In the genomic region with DNA sequence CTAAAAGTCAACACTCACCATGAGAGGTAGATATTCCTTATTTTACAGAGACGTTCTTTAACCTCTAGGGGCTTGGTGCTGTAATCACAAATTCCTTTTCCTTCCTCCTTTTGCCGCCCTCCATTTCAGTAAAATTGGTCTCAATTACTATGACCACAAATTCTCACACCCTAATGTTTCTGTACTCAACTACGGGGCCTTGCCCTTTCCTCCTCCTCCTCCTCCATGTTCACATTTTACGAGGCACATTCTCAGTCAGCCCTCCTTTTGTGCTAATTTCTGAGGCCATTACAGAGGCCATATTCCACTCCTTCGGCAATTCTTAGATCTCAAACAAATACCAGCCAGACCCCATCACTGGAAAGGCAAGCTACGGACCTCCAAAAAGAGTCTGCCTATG, we compare ENCODE assay signal across 14 cellular contexts.
A peak's percentile ranks its signal among the peaks of the same experiment; 100 is the strongest.
DNase-seq lines count a peak whose midpoint lies in the region; ATAC-seq and TF ChIP-seq lines count a peak whose summit lies in the region.
"Had no signal": no experiment of that assay in that cellular context is flagged by ENCODE, and none has a peak within 500 bp of the region (broad histone marks: within the 10 kb centered on the region; RNA-seq: fewer than 3 reads in every experiment).

No MANE protein-coding gene starts in this region.

- peaks cover 65% of the 10 kb centered on the region for H3K36me3 Mint-ChIP-seq in CD4-positive, alpha-beta T cell (ENCODE audit: low read depth)
- no peaks in the 10 kb centered on the region for H3K36me3 Mint-ChIP-seq in glutamatergic neuron (ENCODE audit: unreplicated experiment)

- ATAC-seq in CD4-positive, alpha-beta T cell (ENCODE audit: poor library complexity): no peak
- ATAC-seq: HCT116, left cardiac atrium, pancreas had no signal

- CTCF ChIA-PET in CD4-positive, alpha-beta T cell (lab: Charles Lee): interaction anchor here (1.2 kb wide), 1 partner anchor 52 kb away, joined by 3 read pairs; no protein-coding TSS in a partner anchor

- POLR2A ChIA-PET in CD4-positive, alpha-beta T cell (lab: Charles Lee): interaction anchor here (0.9 to 1.5 kb wide), 3 partner anchors 15 to 47 kb away, joined by 3 to 5 read pairs (median 3); no protein-coding TSS in a partner anchor

- H3K4me2 ChIP-seq in BLaER1 treated with 17β-estradiol and CSF1 and Interleukin-3, amounts not matched to agents 10 nM and 100 nM: peak overlapping the region in 8 of 11 experiments; percentile 4 to 46 (median 37); a peak in 11 of 22 replicates

- peaks cover 0 to 17% (median 0%) of the 10 kb centered on the region in 11 experiments; a peak in 5 of 22 replicates for H4K20me1 ChIP-seq in BLaER1 treated with 17β-estradiol and CSF1 and Interleukin-3, amounts not matched to agents 10 nM and 100 nM

- no peak for DNase-seq in CD4-positive, alpha-beta T cell
- DNase-seq in SKM-1 (lab: John Stamatoyannopoulos, UW; ENCODE audit: unreplicated experiment) (peak; percentile 7), glutamatergic neuron (no peak), GM19238 (ENCODE audit: insufficient read length, low spot score) (no peak), dermis blood vessel endothelial cell (no peak)
- DNase-seq in effector memory CD4-positive, alpha-beta T cell: no peak
- DNase-seq: left cardiac atrium; NCI-H1694; NCI-H446 treated with DMSO at 0.1 percent for 48 hours; pancreas; stimulated activated CD4-positive, alpha-beta T cell treated with anti-CD3 and anti-CD28 coated beads, Interleukin-2, amount 100 ng/mL, for 48 hours; transverse colon had no signal

- peak overlapping the region; percentile 84 for H3K4me3 Mint-ChIP-seq in CD4-positive, alpha-beta T cell
- no peak overlapping the region for H3K4me3 Mint-ChIP-seq in glutamatergic neuron (ENCODE audit: unreplicated experiment)

- peaks cover 2 to 44% (median 20%) of the 10 kb centered on the region in 10 experiments; a peak in 18 of 20 replicates for H3K4me1 ChIP-seq in BLaER1 treated with 17β-estradiol and CSF1 and Interleukin-3, amounts not matched to agents 10 nM and 100 nM
- peaks cover 15% of the 10 kb centered on the region for H3K4me1 ChIP-seq in effector memory CD4-positive, alpha-beta T cell (ENCODE audit: control insufficient read depth, insufficient read depth, low read length, poor library complexity, severe bottlenecking)
- H3K4me1 ChIP-seq: pancreas had no signal

- peak overlapping the region; percentile 90 for H3K27ac Mint-ChIP-seq in CD4-positive, alpha-beta T cell
- H3K27ac Mint-ChIP-seq in glutamatergic neuron (ENCODE audit: unreplicated experiment): no peak overlapping the region

- H3K27me3 Mint-ChIP-seq in CD4-positive, alpha-beta T cell: no peaks in the 10 kb centered on the region
- no peaks in the 10 kb centered on the region for H3K27me3 Mint-ChIP-seq in glutamatergic neuron (ENCODE audit: unreplicated experiment)

- peaks cover 74% of the 10 kb centered on the region for H3K4me1 Mint-ChIP-seq in CD4-positive, alpha-beta T cell (ENCODE audit: low read depth)
- H3K4me1 Mint-ChIP-seq in glutamatergic neuron (ENCODE audit: low read depth, unreplicated experiment): peaks cover 6% of the 10 kb centered on the region

- H3K27me3 ChIP-seq in BLaER1 treated with 17β-estradiol and CSF1 and Interleukin-3, amounts not matched to agents 10 nM and 100 nM: no peaks in the 10 kb centered on the region
- H3K27me3 ChIP-seq in CD4-positive, alpha-beta T cell (ENCODE audit: control insufficient read depth, insufficient read depth, low read length): no peaks in the 10 kb centered on the region
- H3K27me3 ChIP-seq in effector memory CD4-positive, alpha-beta T cell (replicated peaks; ENCODE audit: control insufficient read depth, insufficient read depth, low read length, poor library complexity, severe bottlenecking): no peaks in the 10 kb centered on the region
- H3K27me3 ChIP-seq: pancreas, transverse colon had no signal

- no peak overlapping the region for H3K9ac ChIP-seq in BLaER1 treated with 17β-estradiol and CSF1 and Interleukin-3, amounts not matched to agents 10 nM and 100 nM

- intact Hi-C loops in CD4-positive, alpha-beta T cell (cut with DNase I, micrococcal nuclease): loop anchor here (5.0 kb wide), 4 partner anchors 43 to 92 kb away; partner anchors contain the start of gene SH3KBP1 (in 1 of the 2)

- H3K36me3 ChIP-seq in BLaER1 treated with 17β-estradiol and CSF1 and Interleukin-3, amounts not matched to agents 10 nM and 100 nM: peaks cover 0 to 18% (median 0%) of the 10 kb centered on the region in 11 experiments; a peak in 3 of 22 replicates
- no peaks in the 10 kb centered on the region for H3K36me3 ChIP-seq in effector memory CD4-positive, alpha-beta T cell (ENCODE audit: control insufficient read depth, insufficient read depth, low read length)
- H3K36me3 ChIP-seq: pancreas, transverse colon had no signal

- TF ChIP-seq CTCF in CD4-positive, alpha-beta T cell (IDR thresholded peaks at IDR 0.05): no peak
- no peak for TF ChIP-seq CTCF in glutamatergic neuron (IDR thresholded peaks at IDR 0.05; ENCODE audit: partially characterized antibody, unreplicated experiment)

- no peak overlapping the region; a peak in 1 of 22 replicates for H3K27ac ChIP-seq in BLaER1 treated with 17β-estradiol and CSF1 and Interleukin-3, amounts not matched to agents 10 nM and 100 nM
- no peak overlapping the region for H3K27ac ChIP-seq in CD4-positive, alpha-beta T cell (ENCODE audit: low read depth, low read length)
- H3K27ac ChIP-seq in effector memory CD4-positive, alpha-beta T cell (ENCODE audit: insufficient read depth, low read length, poor library complexity, severe bottlenecking): peak overlapping the region; percentile 75
- H3K27ac ChIP-seq: pancreas, transverse colon had no signal

- H3K4me3 ChIP-seq in BLaER1 treated with 17β-estradiol and CSF1 and Interleukin-3, amounts not matched to agents 10 nM and 100 nM: no peak overlapping the region
- no peak overlapping the region for H3K4me3 ChIP-seq in effector memory CD4-positive, alpha-beta T cell (ENCODE audit: insufficient read depth, low read depth, low read length, poor library complexity, severe bottlenecking)
- H3K4me3 ChIP-seq: pancreas, transverse colon had no signal

- peaks cover 0 to 10% (median 0%) of the 10 kb centered on the region in 11 experiments; a peak in 2 of 22 replicates for H3K9me3 ChIP-seq in BLaER1 treated with 17β-estradiol and CSF1 and Interleukin-3, amounts not matched to agents 10 nM and 100 nM (replicated peaks in 1 of 11)
- no peaks in the 10 kb centered on the region for H3K9me3 ChIP-seq in CD4-positive, alpha-beta T cell (ENCODE audit: control insufficient read depth, low read length)
- no peaks in the 10 kb centered on the region for H3K9me3 ChIP-seq in effector memory CD4-positive, alpha-beta T cell (ENCODE audit: control insufficient read depth, low read length)
- H3K9me3 ChIP-seq: pancreas, transverse colon had no signal

- no peaks in the 10 kb centered on the region for H3K9me3 Mint-ChIP-seq in CD4-positive, alpha-beta T cell
- H3K9me3 Mint-ChIP-seq in glutamatergic neuron (ENCODE audit: unreplicated experiment): no peaks in the 10 kb centered on the region
